1 cellular context compared by ENCODE assay signal in the genomic region with DNA sequence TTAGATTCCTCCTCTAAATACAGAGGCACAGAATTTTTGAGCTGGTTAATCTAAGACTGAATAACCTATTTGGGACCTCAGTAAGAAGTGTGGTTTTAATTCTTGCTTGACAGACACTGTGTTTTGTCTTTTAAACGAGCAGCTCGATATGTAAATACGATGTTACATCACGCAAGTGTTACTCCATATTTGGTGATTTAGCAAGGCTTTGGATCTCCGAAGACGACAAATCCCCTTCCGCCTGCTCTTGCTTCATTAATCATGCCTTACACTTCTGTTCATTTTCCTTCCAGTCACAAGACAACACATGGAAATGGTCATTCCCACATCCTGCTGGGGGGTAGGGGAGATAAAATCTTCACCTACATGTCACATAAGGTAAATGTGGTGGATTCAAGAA.
TF ChIP-seq lines count a peak whose summit lies in the region.

No MANE protein-coding gene starts in this region.

TF ChIP-seq in GM12878, 131 proteins besides CTCF, POLR2A, EP300 and RAD21 (continued from another document):
- TF ChIP-seq, protein P1, sequence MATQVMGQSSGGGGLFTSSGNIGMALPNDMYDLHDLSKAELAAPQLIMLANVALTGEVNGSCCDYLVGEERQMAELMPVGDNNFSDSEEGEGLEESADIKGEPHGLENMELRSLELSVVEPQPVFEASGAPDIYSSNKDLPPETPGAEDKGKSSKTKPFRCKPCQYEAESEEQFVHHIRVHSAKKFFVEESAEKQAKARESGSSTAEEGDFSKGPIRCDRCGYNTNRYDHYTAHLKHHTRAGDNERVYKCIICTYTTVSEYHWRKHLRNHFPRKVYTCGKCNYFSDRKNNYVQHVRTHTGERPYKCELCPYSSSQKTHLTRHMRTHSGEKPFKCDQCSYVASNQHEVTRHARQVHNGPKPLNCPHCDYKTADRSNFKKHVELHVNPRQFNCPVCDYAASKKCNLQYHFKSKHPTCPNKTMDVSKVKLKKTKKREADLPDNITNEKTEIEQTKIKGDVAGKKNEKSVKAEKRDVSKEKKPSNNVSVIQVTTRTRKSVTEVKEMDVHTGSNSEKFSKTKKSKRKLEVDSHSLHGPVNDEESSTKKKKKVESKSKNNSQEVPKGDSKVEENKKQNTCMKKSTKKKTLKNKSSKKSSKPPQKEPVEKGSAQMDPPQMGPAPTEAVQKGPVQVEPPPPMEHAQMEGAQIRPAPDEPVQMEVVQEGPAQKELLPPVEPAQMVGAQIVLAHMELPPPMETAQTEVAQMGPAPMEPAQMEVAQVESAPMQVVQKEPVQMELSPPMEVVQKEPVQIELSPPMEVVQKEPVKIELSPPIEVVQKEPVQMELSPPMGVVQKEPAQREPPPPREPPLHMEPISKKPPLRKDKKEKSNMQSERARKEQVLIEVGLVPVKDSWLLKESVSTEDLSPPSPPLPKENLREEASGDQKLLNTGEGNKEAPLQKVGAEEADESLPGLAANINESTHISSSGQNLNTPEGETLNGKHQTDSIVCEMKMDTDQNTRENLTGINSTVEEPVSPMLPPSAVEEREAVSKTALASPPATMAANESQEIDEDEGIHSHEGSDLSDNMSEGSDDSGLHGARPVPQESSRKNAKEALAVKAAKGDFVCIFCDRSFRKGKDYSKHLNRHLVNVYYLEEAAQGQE (IDR thresholded peaks at IDR 0.05; ENCODE audit: low read depth, low read length): no peak
- no peak for TF ChIP-seq CHD2 (IDR thresholded peaks at IDR 0.05; ENCODE audit: borderline replicate concordance, low read depth, low read length)
- TF ChIP-seq, protein P2, sequence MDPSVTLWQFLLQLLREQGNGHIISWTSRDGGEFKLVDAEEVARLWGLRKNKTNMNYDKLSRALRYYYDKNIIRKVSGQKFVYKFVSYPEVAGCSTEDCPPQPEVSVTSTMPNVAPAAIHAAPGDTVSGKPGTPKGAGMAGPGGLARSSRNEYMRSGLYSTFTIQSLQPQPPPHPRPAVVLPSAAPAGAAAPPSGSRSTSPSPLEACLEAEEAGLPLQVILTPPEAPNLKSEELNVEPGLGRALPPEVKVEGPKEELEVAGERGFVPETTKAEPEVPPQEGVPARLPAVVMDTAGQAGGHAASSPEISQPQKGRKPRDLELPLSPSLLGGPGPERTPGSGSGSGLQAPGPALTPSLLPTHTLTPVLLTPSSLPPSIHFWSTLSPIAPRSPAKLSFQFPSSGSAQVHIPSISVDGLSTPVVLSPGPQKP (IDR thresholded peaks at IDR 0.05; ENCODE audit: low read depth, low read length): no peak
- no peak for TF ChIP-seq ZNF274 (IDR thresholded peaks at IDR 0.05; ENCODE audit: insufficient read depth, insufficient read length)
- TF ChIP-seq KLF5 (IDR thresholded peaks at IDR 0.05; ENCODE audit: partially characterized antibody): no peak
- no peak for TF ChIP-seq POLR2AphosphoS2 (IDR thresholded peaks at IDR 0.05; ENCODE audit: low read depth, low read length)
- no peak for TF ChIP-seq SP1 (IDR thresholded peaks at IDR 0.05; ENCODE audit: low read depth, low read length)
- TF ChIP-seq, protein P3, sequence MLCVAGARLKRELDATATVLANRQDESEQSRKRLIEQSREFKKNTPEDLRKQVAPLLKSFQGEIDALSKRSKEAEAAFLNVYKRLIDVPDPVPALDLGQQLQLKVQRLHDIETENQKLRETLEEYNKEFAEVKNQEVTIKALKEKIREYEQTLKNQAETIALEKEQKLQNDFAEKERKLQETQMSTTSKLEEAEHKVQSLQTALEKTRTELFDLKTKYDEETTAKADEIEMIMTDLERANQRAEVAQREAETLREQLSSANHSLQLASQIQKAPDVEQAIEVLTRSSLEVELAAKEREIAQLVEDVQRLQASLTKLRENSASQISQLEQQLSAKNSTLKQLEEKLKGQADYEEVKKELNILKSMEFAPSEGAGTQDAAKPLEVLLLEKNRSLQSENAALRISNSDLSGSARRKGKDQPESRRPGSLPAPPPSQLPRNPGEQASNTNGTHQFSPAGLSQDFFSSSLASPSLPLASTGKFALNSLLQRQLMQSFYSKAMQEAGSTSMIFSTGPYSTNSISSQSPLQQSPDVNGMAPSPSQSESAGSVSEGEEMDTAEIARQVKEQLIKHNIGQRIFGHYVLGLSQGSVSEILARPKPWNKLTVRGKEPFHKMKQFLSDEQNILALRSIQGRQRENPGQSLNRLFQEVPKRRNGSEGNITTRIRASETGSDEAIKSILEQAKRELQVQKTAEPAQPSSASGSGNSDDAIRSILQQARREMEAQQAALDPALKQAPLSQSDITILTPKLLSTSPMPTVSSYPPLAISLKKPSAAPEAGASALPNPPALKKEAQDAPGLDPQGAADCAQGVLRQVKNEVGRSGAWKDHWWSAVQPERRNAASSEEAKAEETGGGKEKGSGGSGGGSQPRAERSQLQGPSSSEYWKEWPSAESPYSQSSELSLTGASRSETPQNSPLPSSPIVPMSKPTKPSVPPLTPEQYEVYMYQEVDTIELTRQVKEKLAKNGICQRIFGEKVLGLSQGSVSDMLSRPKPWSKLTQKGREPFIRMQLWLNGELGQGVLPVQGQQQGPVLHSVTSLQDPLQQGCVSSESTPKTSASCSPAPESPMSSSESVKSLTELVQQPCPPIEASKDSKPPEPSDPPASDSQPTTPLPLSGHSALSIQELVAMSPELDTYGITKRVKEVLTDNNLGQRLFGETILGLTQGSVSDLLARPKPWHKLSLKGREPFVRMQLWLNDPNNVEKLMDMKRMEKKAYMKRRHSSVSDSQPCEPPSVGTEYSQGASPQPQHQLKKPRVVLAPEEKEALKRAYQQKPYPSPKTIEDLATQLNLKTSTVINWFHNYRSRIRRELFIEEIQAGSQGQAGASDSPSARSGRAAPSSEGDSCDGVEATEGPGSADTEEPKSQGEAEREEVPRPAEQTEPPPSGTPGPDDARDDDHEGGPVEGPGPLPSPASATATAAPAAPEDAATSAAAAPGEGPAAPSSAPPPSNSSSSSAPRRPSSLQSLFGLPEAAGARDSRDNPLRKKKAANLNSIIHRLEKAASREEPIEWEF (IDR thresholded peaks at IDR 0.05; ENCODE audit: insufficient replicate concordance, low read depth, low read length): no peak
- no peak for TF ChIP-seq MEF2B (IDR thresholded peaks at IDR 0.05; ENCODE audit: partially characterized antibody, poor library complexity, severe bottlenecking)
